In the genomic region with DNA sequence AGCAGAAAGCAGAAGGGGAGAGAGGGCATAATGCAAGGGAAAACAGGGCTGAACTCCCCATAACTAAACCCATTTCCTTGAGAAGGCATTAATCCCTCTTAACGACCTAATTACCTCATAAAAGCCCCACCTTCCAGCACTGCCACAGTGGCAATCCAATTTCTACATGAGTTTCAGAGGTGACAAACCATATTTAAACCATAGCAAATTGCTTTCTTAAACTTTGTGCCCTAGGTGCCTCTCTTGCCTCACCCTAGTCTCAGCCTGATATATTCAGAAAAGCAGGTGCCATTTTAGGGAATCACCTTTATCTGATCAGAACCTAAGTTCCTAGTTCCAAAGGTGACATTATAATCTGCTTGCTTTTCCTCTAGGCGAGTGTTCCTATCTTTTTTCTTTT, we compare ENCODE assay signal across 23 cellular contexts. TPM values are rescaled to one million over a fixed set of nuclear protein-coding genes. Genes with fewer than 3 reads are reported as not detected.
A peak's percentile ranks its signal among the peaks of the same experiment; 100 is the strongest.
DNase-seq lines count a peak whose midpoint lies in the region; ATAC-seq and TF ChIP-seq lines count a peak whose summit lies in the region.
"Had no signal": no experiment of that assay in that cellular context is flagged by ENCODE, and none has a peak within 500 bp of the region (broad histone marks: within the 10 kb centered on the region; RNA-seq: fewer than 3 reads in every experiment).

No MANE protein-coding gene starts in this region.

- H3K4me3 ChIP-seq in left ventricle myocardium inferior (no peak overlapping the region), testis (no peak overlapping the region)
- H3K4me3 ChIP-seq: BLaER1 treated with 17β-estradiol and CSF1 and Interleukin-3, amounts not matched to agents 10 nM and 100 nM; GM12878; GM23338 had no signal

- no peak for TF ChIP-seq POLR2A in testis (IDR thresholded peaks at IDR 0.05)

- no peaks in the 10 kb centered on the region for H3K27me3 ChIP-seq in left ventricle myocardium inferior (ENCODE audit: low read depth)
- H3K27me3 ChIP-seq in testis = no peaks in the 10 kb centered on the region
- H3K27me3 ChIP-seq: BE2C; BLaER1 treated with 17β-estradiol and CSF1 and Interleukin-3, amounts not matched to agents 10 nM and 100 nM had no signal

- intact Hi-C loops in left ventricle myocardium inferior (cut with micrococcal nuclease) = no loop called here
- intact Hi-C loops in cardiac septum (cut with DNase I) = no loop called here
- intact Hi-C loops in left colon (cut with DNase I, micrococcal nuclease) = no loop called here
- intact Hi-C loops in testis (cut with DNase I; ENCODE audit: low total_unique reads) = no loop called here

- 77 to 88% methylated on average over 2 of the region's 2 CpGs for WGBS in testis, 2 donors

- TF ChIP-seq CTCF in left ventricle myocardium inferior (IDR thresholded peaks at IDR 0.05; ENCODE audit: borderline replicate concordance) (no peak), testis (IDR thresholded peaks at IDR 0.05) (no peak)

- DNase-seq in left ventricle myocardium inferior (no peak), cardiac septum (ENCODE audit: low spot score) (no peak), NCI-H524 treated with DMSO at 0.1 percent for 48 hours (lab: John Stamatoyannopoulos, UW) (peak; percentile 23), left colon (no peak), testis (no peak), NCI-H748 (lab: John Stamatoyannopoulos, UW; ENCODE audit: unreplicated experiment) (no peak)
- DNase-seq: AML-193; BE2C; CD4-positive, alpha-beta T cell; CD8-positive, alpha-beta memory T cell; DMS 273 treated with DMSO at 0.1 percent for 48 hours; DMS79; GDM1; H9 had no signal

- H3K9me3 ChIP-seq in left ventricle myocardium inferior (replicated peaks) (peaks cover 4% of the 10 kb centered on the region), testis (no peaks in the 10 kb centered on the region)
- H3K9me3 ChIP-seq: BE2C had no signal

- H3K4me1 ChIP-seq in left ventricle myocardium inferior = peaks cover 8% of the 10 kb centered on the region
- H3K4me1 ChIP-seq in testis = no peaks in the 10 kb centered on the region
- H3K4me1 ChIP-seq: BE2C; BLaER1 treated with 17β-estradiol and CSF1 and Interleukin-3, amounts not matched to agents 10 nM and 100 nM had no signal

- peak overlapping the region; percentile 17 for H3K27ac ChIP-seq in left ventricle myocardium inferior (replicated peaks)
- H3K27ac ChIP-seq in testis = no peak overlapping the region
- H3K27ac ChIP-seq: BLaER1 treated with 17β-estradiol and CSF1 and Interleukin-3, amounts not matched to agents 10 nM and 100 nM had no signal

- H3K36me3 ChIP-seq in left ventricle myocardium inferior = no peaks in the 10 kb centered on the region
- no peaks in the 10 kb centered on the region for H3K36me3 ChIP-seq in testis (ENCODE audit: low read depth, missing control alignments)
- H3K36me3 ChIP-seq: BE2C; BLaER1 treated with 17β-estradiol and CSF1 and Interleukin-3, amounts not matched to agents 10 nM and 100 nM had no signal

- ATAC-seq in left colon = peak; percentile 88
- ATAC-seq in GM18520 (IDR thresholded peaks at IDR 0.05; ENCODE audit: unreplicated experiment) = no peak
- ATAC-seq: GM12878, GM23338, HCT116 had no signal

RNA-seq across cellular contexts. Expression of a gene that starts 48.9 kb away (rescaled TPM):
- total RNA-seq in left ventricle myocardium inferior (not detected), cardiac septum (0.19 TPM), left colon (not detected), testis (1 to 10 TPM; 1.4 to 2.8 TPM)
- 10.0 TPM for polyA plus RNA-seq in testis (ENCODE audit: insufficient read depth, low read depth, low replicate concordance)
- total RNA-seq: A172; CD4-positive, alpha-beta T cell; CD8-positive, alpha-beta memory T cell; H4 had no signal
- polyA plus RNA-seq: AG04450; CD14-positive monocyte; CD8-positive, alpha-beta memory T cell had no signal
